In genomic region chr1:8047686-8048522, GRCh38 we compare ENCODE assay signal across 1 cellular context.
TF ChIP-seq lines count a peak whose summit lies in the region.

No MANE protein-coding gene starts in this region.

TF ChIP-seq in K562, 482 proteins besides CTCF, POLR2A, EP300 and RAD21 (continued from another document):
- TF ChIP-seq RREB1 (CRISPR knock-in tag; IDR thresholded peaks at IDR 0.05) (no peak), ZNF316 (IDR thresholded peaks at IDR 0.05) (0 out of 2 replicates have a peak, but pooled peaks have one; percentile 4), CHD1 (IDR thresholded peaks at IDR 0.05; ENCODE audit: low read length) (no peak)
